Comparison of ENCODE assay signal across 22 cellular contexts in the genomic region with DNA sequence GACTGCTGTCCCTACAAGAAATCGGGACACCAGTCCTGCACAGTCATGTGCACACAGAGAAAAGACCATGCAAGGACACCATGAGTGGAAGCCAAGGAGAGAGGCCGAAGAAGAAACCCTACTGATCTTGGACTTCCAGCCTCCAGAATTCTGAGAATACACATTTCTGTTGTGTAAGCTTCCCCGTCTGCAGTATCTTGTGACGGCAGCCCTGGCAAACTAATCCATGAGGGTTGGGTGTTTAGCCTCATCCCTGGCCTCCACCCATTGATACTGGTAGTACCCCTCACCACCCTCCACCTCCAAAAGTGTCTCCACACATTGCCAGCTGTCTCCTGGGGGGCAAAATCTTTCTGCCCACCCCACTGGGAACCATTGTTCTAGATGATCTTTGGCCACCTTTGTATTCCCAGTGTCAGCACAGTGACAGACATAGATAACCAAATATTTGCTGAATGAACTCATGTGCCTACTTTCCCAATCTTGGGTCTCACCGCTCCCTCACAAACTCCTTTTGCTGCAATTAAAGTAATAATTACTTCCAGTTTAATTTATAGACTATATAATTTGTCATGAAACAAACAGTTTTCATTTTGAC.
DNase-seq lines count a peak whose midpoint lies in the region; ATAC-seq and TF ChIP-seq lines count a peak whose summit lies in the region.
"Had no signal": no experiment of that assay in that cellular context is flagged by ENCODE, and none has a peak within 500 bp of the region (broad histone marks: within the 10 kb centered on the region; RNA-seq: fewer than 3 reads in every experiment).

No MANE protein-coding gene starts in this region.

- no peak for TF ChIP-seq EP300 in esophagus muscularis mucosa (IDR thresholded peaks at IDR 0.05)

- no CpG with 5 or more reads among the region's 5 CpGs for whole genome bisulfite sequencing in mesendoderm (ENCODE audit: extremely low coverage, insufficient coverage, low lambda C conversion rate)
- 95% methylated on average over 5 of the region's 5 CpGs for WGBS in esophagus muscularis mucosa

- no peak overlapping the region for H3K4ac ChIP-seq in mesendoderm (ENCODE audit: low read depth, low read length)

- H3K56ac ChIP-seq in mesendoderm (ENCODE audit: low read length) = no peak overlapping the region

- DNase-seq in HuH-7.5 (ENCODE audit: low spot score) = peak; percentile 43
- no peak for DNase-seq in left lobe of liver (ENCODE audit: low spot score)
- peak; percentile 28 for DNase-seq in mesendoderm
- DNase-seq in esophagus muscularis mucosa (ENCODE audit: extremely low spot score) = no peak
- DNase-seq: 8988T; ACHN; AML-193; BE2C; CD4-positive, alpha-beta T cell; CD8-positive, alpha-beta memory T cell; DMS 273 treated with DMSO at 0.1 percent for 48 hours; DMS79; EL; GDM1; GM23248; H7; HCEC 1CT had no signal

- H2BK5ac ChIP-seq in mesendoderm (ENCODE audit: low read length) = no peak overlapping the region

- no peaks in the 10 kb centered on the region for H3K79me1 ChIP-seq in mesendoderm (ENCODE audit: low read length)

- H3K9me3 ChIP-seq in esophagus muscularis mucosa = no peaks in the 10 kb centered on the region
- H3K9me3 ChIP-seq: A549, BE2C had no signal

- H2BK15ac ChIP-seq in mesendoderm (replicated peaks; ENCODE audit: low read depth) = no peak overlapping the region

- H3K36me3 ChIP-seq in mesendoderm (ENCODE audit: control insufficient read depth, insufficient read depth, low read length) = peaks cover 2% of the 10 kb centered on the region
- peaks cover 0 to 11% (median 1%) of the 10 kb centered on the region in 4 donors for H3K36me3 ChIP-seq in esophagus muscularis mucosa
- H3K36me3 ChIP-seq: BE2C had no signal

- no peak overlapping the region for H3K18ac ChIP-seq in mesendoderm (ENCODE audit: low read length)

- H3K4me2 ChIP-seq in mesendoderm (ENCODE audit: low read length) = no peak overlapping the region
- H3K4me2 ChIP-seq: A549; BLaER1 treated with 17β-estradiol and CSF1 and Interleukin-3, amounts not matched to agents 10 nM and 100 nM had no signal

- H3K27ac ChIP-seq in mesendoderm (ENCODE audit: low read depth, low read length) (no peak overlapping the region), esophagus muscularis mucosa (replicated peaks in 1 of 4) (no peak overlapping the region)
- H3K27ac ChIP-seq: A549; BLaER1 treated with 17β-estradiol and CSF1 and Interleukin-3, amounts not matched to agents 10 nM and 100 nM; GM23248 had no signal

- H2BK120ac ChIP-seq in mesendoderm (ENCODE audit: low read depth, low read length) = no peak overlapping the region

- no peaks in the 10 kb centered on the region for H3K79me2 ChIP-seq in mesendoderm (ENCODE audit: control insufficient read depth, insufficient read depth, low read length)

- H3K27me3 ChIP-seq in mesendoderm (ENCODE audit: insufficient read depth, low read length, poor library complexity) (no peaks in the 10 kb centered on the region), esophagus muscularis mucosa (no peaks in the 10 kb centered on the region)
- H3K27me3 ChIP-seq: BE2C; BLaER1 treated with 17β-estradiol and CSF1 and Interleukin-3, amounts not matched to agents 10 nM and 100 nM had no signal

- H4K8ac ChIP-seq in mesendoderm (ENCODE audit: low read depth, low read length) = no peak overlapping the region

- intact Hi-C loops in esophagus muscularis mucosa (cut with DNase I) = no loop called here

- no peak overlapping the region for H3K4me3 ChIP-seq in mesendoderm (ENCODE audit: low read length)
- H3K4me3 ChIP-seq in esophagus muscularis mucosa = no peak overlapping the region
- H3K4me3 ChIP-seq: A549; BLaER1 treated with 17β-estradiol and CSF1 and Interleukin-3, amounts not matched to agents 10 nM and 100 nM; GM12878; GM23248 had no signal

- peak; percentile 70 for ATAC-seq in left lobe of liver
- no peak for ATAC-seq in HG02973 (IDR thresholded peaks at IDR 0.05; ENCODE audit: unreplicated experiment)
- no peak for ATAC-seq in HG02588 (IDR thresholded peaks at IDR 0.05; ENCODE audit: unreplicated experiment)
- ATAC-seq: A549, GM12878 had no signal

- H4K5ac ChIP-seq in mesendoderm (ENCODE audit: low read length) = no peak overlapping the region

- H3K9ac ChIP-seq in mesendoderm (ENCODE audit: low read length) = no peak overlapping the region
- H3K9ac ChIP-seq: BLaER1 treated with 17β-estradiol and CSF1 and Interleukin-3, amounts not matched to agents 10 nM and 100 nM; GM23248 had no signal

- TF ChIP-seq POLR2A in esophagus muscularis mucosa (IDR thresholded peaks at IDR 0.05; ENCODE audit: low read depth) = no peak

- no peak for TF ChIP-seq CTCF in esophagus muscularis mucosa (IDR thresholded peaks at IDR 0.05)

- no peak overlapping the region for H2AK5ac ChIP-seq in mesendoderm (ENCODE audit: low read length)

- H3K4me1 ChIP-seq in mesendoderm (ENCODE audit: control insufficient read depth, low read depth, low read length) (peaks cover 7% of the 10 kb centered on the region), esophagus muscularis mucosa (no peaks in the 10 kb centered on the region)
- H3K4me1 ChIP-seq: BE2C had no signal

- no peak overlapping the region for H3K23ac ChIP-seq in mesendoderm (ENCODE audit: low read length)

Comparison
In these comparisons a context has a peak if more than half of its experiments do, and no peak if none do; other contexts are left out.
1. DNase-seq: peak in HuH-7.5 (single experiment) and mesendoderm (single experiment); none in left lobe of liver (single experiment) and esophagus muscularis mucosa (single experiment).